In the genomic region with DNA sequence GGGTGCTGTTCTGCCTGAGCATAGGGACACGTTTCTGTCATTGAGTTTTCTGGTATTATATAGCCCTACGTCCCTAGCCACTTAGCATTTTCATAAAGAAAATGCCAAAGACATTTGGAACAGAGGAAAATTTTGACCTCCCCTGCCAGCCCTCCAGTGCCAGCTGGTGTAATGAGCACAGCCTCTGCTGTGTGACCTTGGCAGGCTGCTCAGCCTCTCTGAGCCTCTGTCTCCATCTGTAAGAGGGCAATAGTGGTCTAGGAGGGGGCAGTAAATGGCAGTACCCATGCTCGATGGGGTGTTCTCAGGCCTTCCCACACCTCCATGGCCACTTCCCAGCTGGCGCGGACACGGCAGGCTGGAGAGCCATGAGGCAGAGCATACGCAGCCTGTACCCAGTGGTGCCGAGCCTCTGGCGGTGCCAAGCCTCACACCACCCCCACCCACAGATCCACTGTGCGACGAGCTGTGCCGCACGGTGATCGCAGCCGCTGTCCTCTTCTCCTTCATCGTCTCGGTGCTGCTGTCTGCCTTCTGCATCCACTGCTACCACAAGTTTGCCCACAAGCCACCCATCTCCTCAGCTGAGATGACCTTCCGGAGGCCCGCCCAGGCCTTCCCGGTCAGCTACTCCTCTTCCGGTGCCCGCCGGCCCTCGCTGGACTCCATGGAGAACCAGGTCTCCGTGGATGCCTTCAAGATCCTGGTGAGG, we compare ENCODE assay signal across 24 cellular contexts.
"Had no signal": no experiment of that assay in that cellular context is flagged by ENCODE, and none has a peak within 500 bp of the region (broad histone marks: within the 10 kb centered on the region; RNA-seq: fewer than 3 reads in every experiment).

No MANE protein-coding gene starts in this region.

- ATAC-seq: activated T-helper 17 cell treated with anti-CD3 and anti-CD28 coated beads, Interleukin-2, amount 50 U/mL, for 72 hours; sciatic nerve had no signal

- H3K27ac Mint-ChIP-seq: activated T-cell treated with anti-CD3 and anti-CD28 coated beads, Interleukin-2, amount 50 U/mL, for 24 hours; activated T-helper 17 cell treated with anti-CD3 and anti-CD28 coated beads, Interleukin-2, amount 50 U/mL, for 72 hours; brain; type B pancreatic cell had no signal

- H3K27ac ChIP-seq: colonic mucosa, esophagus muscularis mucosa, left ventricle myocardium inferior, thoracic aorta had no signal

- H3K9me3 Mint-ChIP-seq: activated T-cell treated with anti-CD3 and anti-CD28 coated beads, Interleukin-2, amount 50 U/mL, for 24 hours; activated T-helper 17 cell treated with anti-CD3 and anti-CD28 coated beads, Interleukin-2, amount 50 U/mL, for 72 hours; brain; central memory CD8-positive, alpha-beta T cell; naive B cell; type B pancreatic cell had no signal

- H3K27me3 Mint-ChIP-seq: activated T-cell treated with anti-CD3 and anti-CD28 coated beads, Interleukin-2, amount 50 U/mL, for 24 hours; activated T-helper 17 cell treated with anti-CD3 and anti-CD28 coated beads, Interleukin-2, amount 50 U/mL, for 72 hours; central memory CD8-positive, alpha-beta T cell; naive B cell; type B pancreatic cell had no signal

- H3K27me3 ChIP-seq: colonic mucosa, esophagus muscularis mucosa had no signal

- H3K4me3 Mint-ChIP-seq: activated T-cell treated with anti-CD3 and anti-CD28 coated beads, Interleukin-2, amount 50 U/mL, for 24 hours; activated T-helper 17 cell treated with anti-CD3 and anti-CD28 coated beads, Interleukin-2, amount 50 U/mL, for 72 hours; brain; central memory CD8-positive, alpha-beta T cell; type B pancreatic cell had no signal

- H3K36me3 ChIP-seq: colonic mucosa, esophagus muscularis mucosa, left ventricle myocardium inferior, thoracic aorta had no signal

- H3K36me3 Mint-ChIP-seq: brain, naive B cell, type B pancreatic cell had no signal

- H3K4me1 ChIP-seq: colonic mucosa, left ventricle myocardium inferior had no signal

- H3K4me3 ChIP-seq: colonic mucosa, esophagus muscularis mucosa, left ventricle myocardium inferior, thoracic aorta had no signal

- FAIRE-seq: frontal cortex, small intestine, TTC549 had no signal

- H3K9me3 ChIP-seq: colonic mucosa, esophagus muscularis mucosa, left ventricle myocardium inferior, thoracic aorta had no signal

- DNase-seq: activated CD4-positive, alpha-beta T cell treated with anti-CD3 and anti-CD28 coated beads for 1 hour; activated CD4-positive, alpha-beta T cell treated with anti-CD3 and anti-CD28 coated beads, Interleukin-2, amount 50 U/mL, for 1 hour; activated CD8-positive, alpha-beta memory T cell treated with anti-CD3 and anti-CD28 coated beads for 24 hours; activated CD8-positive, alpha-beta memory T cell treated with anti-CD3 and anti-CD28 coated beads, Interleukin-2, amount 50 U/mL, for 4 hours; activated T-cell treated with anti-CD3 and anti-CD28 coated beads, Interleukin-2, amount 50 U/mL, for 24 hours; anterior cingulate cortex; colonic mucosa; hypothalamus; left ventricle myocardium inferior; naive B cell; occipital lobe; small intestine; stimulated activated CD4-positive, alpha-beta T cell treated with anti-CD3 and anti-CD28 coated beads, Interleukin-15, amount 100 ng/mL, for 24 hours; stimulated activated naive CD4-positive, alpha-beta T cell treated with Interleukin-2 at 50 U/mL for 16 hours; T-helper 1 cell had no signal

- H3K4me1 Mint-ChIP-seq: activated T-helper 17 cell treated with anti-CD3 and anti-CD28 coated beads, Interleukin-2, amount 50 U/mL, for 72 hours; central memory CD8-positive, alpha-beta T cell had no signal
